ENCODE assay signal across 9 cellular contexts in genomic region chr17:1347681-1348318, GRCh38. TPM values are rescaled to one million over a fixed set of nuclear protein-coding genes. Genes with fewer than 3 reads are reported as not detected.
DNase-seq lines count a peak whose midpoint lies in the region; ATAC-seq and TF ChIP-seq lines count a peak whose summit lies in the region.
"Had no signal": no experiment of that assay in that cellular context is flagged by ENCODE, and none has a peak within 500 bp of the region (broad histone marks: within the 10 kb centered on the region; RNA-seq: fewer than 3 reads in every experiment).

No MANE protein-coding gene starts in this region.

- peak overlapping the region in 4 of 5 experiments; percentile 1 to 78 (median 70) for H3K27ac Mint-ChIP-seq in brain
- peak overlapping the region; percentile 16 for H3K27ac Mint-ChIP-seq in stimulated activated memory B cell treated with anti-CD40 and anti-IgM and Interleukin-4, amounts not matched to agents 10 μg/mL and 1 μg/mL and 100 μg/mL, for 72 hours

- peak; percentile 29 for DNase-seq in LHCN-M2 (ENCODE audit: low read depth)
- peak; percentile 52 to 62 for DNase-seq in left colon
- DNase-seq in GM03348 (ENCODE audit: low spot score) = no peak
- DNase-seq in NCI-H1417 treated with DMSO at 0.1 percent for 48 hours (lab: John Stamatoyannopoulos, UW) = no peak
- DNase-seq in D341Med (ENCODE audit: low spot score) = no peak
- DNase-seq: NCI-H1105 had no signal

- TF ChIP-seq CTCF in brain (conservative IDR thresholded peaks at IDR 0.05) = no peak

- H3K4me1 Mint-ChIP-seq in brain = peaks cover 28% of the 10 kb centered on the region
- H3K4me1 Mint-ChIP-seq in stimulated activated memory B cell treated with anti-CD40 and anti-IgM and Interleukin-4, amounts not matched to agents 10 μg/mL and 1 μg/mL and 100 μg/mL, for 72 hours = peaks cover 42% of the 10 kb centered on the region

- H3K9me3 Mint-ChIP-seq in brain = peaks cover 0 to 4% (median 0%) of the 10 kb centered on the region in 5 experiments
- no peaks in the 10 kb centered on the region for H3K9me3 Mint-ChIP-seq in stimulated activated memory B cell treated with anti-CD40 and anti-IgM and Interleukin-4, amounts not matched to agents 10 μg/mL and 1 μg/mL and 100 μg/mL, for 72 hours

- H3K36me3 Mint-ChIP-seq in brain = peaks cover 93% of the 10 kb centered on the region
- peaks cover 55% of the 10 kb centered on the region for H3K36me3 Mint-ChIP-seq in stimulated activated memory B cell treated with anti-CD40 and anti-IgM and Interleukin-4, amounts not matched to agents 10 μg/mL and 1 μg/mL and 100 μg/mL, for 72 hours

- H3K27me3 Mint-ChIP-seq in brain = no peaks in the 10 kb centered on the region
- H3K27me3 Mint-ChIP-seq in stimulated activated memory B cell treated with anti-CD40 and anti-IgM and Interleukin-4, amounts not matched to agents 10 μg/mL and 1 μg/mL and 100 μg/mL, for 72 hours = no peaks in the 10 kb centered on the region

- H3K4me3 Mint-ChIP-seq in brain = peak overlapping the region in 1 of 5 experiments; percentile 36
- peak overlapping the region; percentile 32 for H3K4me3 Mint-ChIP-seq in stimulated activated memory B cell treated with anti-CD40 and anti-IgM and Interleukin-4, amounts not matched to agents 10 μg/mL and 1 μg/mL and 100 μg/mL, for 72 hours

- ATAC-seq in left colon (peak; percentile 89), GM21528 (IDR thresholded peaks at IDR 0.05; ENCODE audit: low FRiP score, unreplicated experiment) (no peak)
- ATAC-seq in stimulated activated memory B cell treated with anti-CD40 and anti-IgM and Interleukin-4, amounts not matched to agents 10 μg/mL and 1 μg/mL and 100 μg/mL, for 72 hours = no peak

- intact Hi-C loops in left colon (cut with DNase I, micrococcal nuclease) = no loop called here

RNA-seq across cellular contexts. Expression of gene YWHAE, which starts 52.2 kb away (rescaled TPM):
- total RNA-seq in LHCN-M2 (2014; rRNA removed) (605 and 722 TPM in 2 replicates), left colon (100 to 1,000 TPM; 411 to 446 TPM)
- 1,151 TPM for polyA plus RNA-seq in LHCN-M2 (2012)
- 1,200 TPM for polyA plus RNA-seq in brain (ENCODE audit: insufficient read depth, low read depth, low replicate concordance)

Comparison
In these comparisons a context has a peak if more than half of its experiments do, and no peak if none do; other contexts are left out.
1. DNase-seq: peak in LHCN-M2 (single experiment) and left colon (2 of 2); none in GM03348 (single experiment), NCI-H1417 treated with DMSO at 0.1 percent for 48 hours (single experiment) and D341Med (single experiment).